ENCODE assay signal across 11 cellular contexts in genomic region chr1:40770296-40771070, GRCh38. TPM values are rescaled to one million over a fixed set of nuclear protein-coding genes. Genes with fewer than 3 reads are reported as not detected.
DNase-seq lines count a peak whose midpoint lies in the region; ATAC-seq and TF ChIP-seq lines count a peak whose summit lies in the region.
"Had no signal": no experiment of that assay in that cellular context is flagged by ENCODE, and none has a peak within 500 bp of the region (broad histone marks: within the 10 kb centered on the region; RNA-seq: fewer than 3 reads in every experiment).

No MANE protein-coding gene starts in this region.

- no peak overlapping the region for H2AK5ac ChIP-seq in H9 (ENCODE audit: insufficient read length, low read length)

- no peak overlapping the region for H3K18ac ChIP-seq in H9 (ENCODE audit: insufficient read length, low read depth, low read length)

- H3K36me3 ChIP-seq in DND-41 (ENCODE audit: insufficient read depth, low read length) (peaks cover 81% of the 10 kb centered on the region), BE2C (peaks cover 8% of the 10 kb centered on the region)

- no peak overlapping the region for H4K5ac ChIP-seq in H9 (ENCODE audit: insufficient read length, low read depth, low read length)

- ATAC-seq in DND-41 (ENCODE audit: insufficient read depth, low read depth), result peak; percentile 52; the same call in 1 of the 3 replicates
- ATAC-seq in HG02571 (IDR thresholded peaks at IDR 0.05; ENCODE audit: unreplicated experiment), result no peak

- no peak overlapping the region for H3K56ac ChIP-seq in H9 (ENCODE audit: insufficient read length, low read depth, low read length)

- H4K8ac ChIP-seq in H9 (replicated peaks; ENCODE audit: insufficient read length, low read depth, low read length), result no peak overlapping the region

- no peak overlapping the region for H2BK20ac ChIP-seq in H9 (ENCODE audit: low read depth, low read length, poor library complexity, severe bottlenecking)

- peak; percentile 15 for DNase-seq in DND-41
- peak; percentile 52 for DNase-seq in H9
- no peak for DNase-seq in activated T-helper 2 cell treated with anti-CD3 and anti-CD28 coated beads, Interferon-gamma antibody, Interleukin-2, Interleukin-4, amounts not matched to agents 10 μg/mL and 5 μg/mL and 100 μg/mL, durations not matched to agents 14 hours and 24 hours and 36 hours (ENCODE audit: low spot score)
- DNase-seq in immature natural killer cell, result no peak
- DNase-seq in BE2C, result no peak
- no peak for DNase-seq in NCI-H2107 treated with DMSO at 0.1 percent for 48 hours (lab: John Stamatoyannopoulos, UW; ENCODE audit: unreplicated experiment)
- DNase-seq: erythroblast, IMR-90, tibial artery had no signal

- H3K4me3 ChIP-seq in DND-41 (ENCODE audit: low read depth in 1 of 2, low read length in 2 of 2), result no peak overlapping the region
- H3K4me3 ChIP-seq in BE2C (ENCODE audit: low read depth, low read length), result no peak overlapping the region
- H3K4me3 ChIP-seq: tibial artery had no signal

- no peak overlapping the region for H2BK120ac ChIP-seq in H9 (ENCODE audit: low read depth, low read length, poor library complexity, severe bottlenecking)

- no peaks in the 10 kb centered on the region for H3K79me2 ChIP-seq in DND-41 (ENCODE audit: insufficient read depth, low read length)
- no peaks in the 10 kb centered on the region for H3K79me2 ChIP-seq in H9 (ENCODE audit: insufficient read depth, low read length)

- no peak overlapping the region for H3K23ac ChIP-seq in H9 (ENCODE audit: insufficient read length, low read depth, low read length)

- no peak overlapping the region for H2BK12ac ChIP-seq in H9 (ENCODE audit: insufficient read length, low read depth, low read length)

- no peak overlapping the region for H3K4me3 Mint-ChIP-seq in H9
- no peak overlapping the region for H3K4me3 Mint-ChIP-seq in activated T-helper 2 cell treated with anti-CD3 and anti-CD28 coated beads, Interferon-gamma antibody, Interleukin-2, Interleukin-4, amounts not matched to agents 10 μg/mL and 5 μg/mL and 100 μg/mL, durations not matched to agents 14 hours and 24 hours and 36 hours (ENCODE audit: low read depth)
- H3K4me3 Mint-ChIP-seq in immature natural killer cell, result no peak overlapping the region

- H2AFZ ChIP-seq in DND-41 (ENCODE audit: low read depth, low read length), result no peak overlapping the region
- H2AFZ ChIP-seq in H9 (ENCODE audit: low read length), result no peak overlapping the region

- TF ChIP-seq CTCF in DND-41 (IDR thresholded peaks at IDR 0.05; ENCODE audit: borderline replicate concordance, extremely low read depth, low read length, poor library complexity, severe bottlenecking), result no peak
- peak; percentile 59 for TF ChIP-seq CTCF in H9 (conservative IDR thresholded peaks at IDR 0.05)
- no peak; the same call in 1 of the 2 replicates for TF ChIP-seq CTCF in BE2C (IDR thresholded peaks at IDR 0.05; ENCODE audit: low read depth, low read length)

- H3K4me2 ChIP-seq in DND-41 (ENCODE audit: insufficient read depth, low read length) (no peak overlapping the region), H9 (ENCODE audit: insufficient read depth, insufficient read length, low read length) (no peak overlapping the region)

- H3K4me1 ChIP-seq in DND-41 (ENCODE audit: insufficient read depth, low read length), result no peaks in the 10 kb centered on the region
- peaks cover 4% of the 10 kb centered on the region for H3K4me1 ChIP-seq in H9 (ENCODE audit: insufficient read depth, low read length)
- H3K4me1 ChIP-seq in BE2C, result no peaks in the 10 kb centered on the region

- H3K27me3 Mint-ChIP-seq in H9 (ENCODE audit: low read depth) (no peaks in the 10 kb centered on the region; the same call in 1 of the 2 replicates), immature natural killer cell (ENCODE audit: low read depth in 3 of 3) (peaks cover 0 to 5% (median 0%) of the 10 kb centered on the region in 3 donors)
- no peaks in the 10 kb centered on the region for H3K27me3 Mint-ChIP-seq in activated T-helper 2 cell treated with anti-CD3 and anti-CD28 coated beads, Interferon-gamma antibody, Interleukin-2, Interleukin-4, amounts not matched to agents 10 μg/mL and 5 μg/mL and 100 μg/mL, durations not matched to agents 14 hours and 24 hours and 36 hours (ENCODE audit: low read depth)

- no peak overlapping the region for H3T11ph ChIP-seq in H9 (ENCODE audit: low read length)

- no peak overlapping the region for H3K4ac ChIP-seq in H9 (ENCODE audit: low read depth, low read length)

- H3K27ac Mint-ChIP-seq in H9 (peak overlapping the region in 2 of 3 experiments; percentile 33 to 85; a peak in 4 of 7 replicates), immature natural killer cell (peak overlapping the region; percentile 40 to 76 (median 60))
- peak overlapping the region; percentile 0 for H3K27ac Mint-ChIP-seq in activated T-helper 2 cell treated with anti-CD3 and anti-CD28 coated beads, Interferon-gamma antibody, Interleukin-2, Interleukin-4, amounts not matched to agents 10 μg/mL and 5 μg/mL and 100 μg/mL, durations not matched to agents 14 hours and 24 hours and 36 hours

- no peak overlapping the region for H3K9ac ChIP-seq in DND-41 (ENCODE audit: low read depth, low read length)
- no peak overlapping the region for H3K9ac ChIP-seq in H9 (ENCODE audit: extremely low read depth, insufficient read length, low read length)

- no peak overlapping the region for H2BK5ac ChIP-seq in H9 (ENCODE audit: insufficient read length, low read length)

- no CpG with 5 or more reads among the region's 18 CpGs for WGBS in H9 (ENCODE audit: extremely low coverage, insufficient read length, low lambda C conversion rate)

- H3K4me1 Mint-ChIP-seq in H9, result peaks cover 16 to 28% of the 10 kb centered on the region in 2 experiments
- peaks cover 14% of the 10 kb centered on the region for H3K4me1 Mint-ChIP-seq in activated T-helper 2 cell treated with anti-CD3 and anti-CD28 coated beads, Interferon-gamma antibody, Interleukin-2, Interleukin-4, amounts not matched to agents 10 μg/mL and 5 μg/mL and 100 μg/mL, durations not matched to agents 14 hours and 24 hours and 36 hours (ENCODE audit: low read depth)
- peaks cover 12 to 18% of the 10 kb centered on the region in 2 donors for H3K4me1 Mint-ChIP-seq in immature natural killer cell

- no peak overlapping the region for H3K14ac ChIP-seq in H9 (ENCODE audit: insufficient read depth, low read length)

- H4K20me1 ChIP-seq in DND-41 (ENCODE audit: insufficient read depth, low read length) (0 out of 2 replicates have a peak, but pooled peaks cover 13% of the 10 kb centered on the region), H9 (ENCODE audit: control insufficient read depth, insufficient read depth, insufficient read length) (no peaks in the 10 kb centered on the region)

- H3K36me3 Mint-ChIP-seq in H9 (ENCODE audit: insufficient read depth in 1 of 3, low read depth in 3 of 3) (peaks cover 31 to 69% (median 57%) of the 10 kb centered on the region in 3 experiments; a peak in 6 of 7 replicates), immature natural killer cell (peaks cover 19 to 44% (median 23%) of the 10 kb centered on the region in 3 donors)
- peaks cover 57% of the 10 kb centered on the region for H3K36me3 Mint-ChIP-seq in activated T-helper 2 cell treated with anti-CD3 and anti-CD28 coated beads, Interferon-gamma antibody, Interleukin-2, Interleukin-4, amounts not matched to agents 10 μg/mL and 5 μg/mL and 100 μg/mL, durations not matched to agents 14 hours and 24 hours and 36 hours (ENCODE audit: low read depth)

- no peaks in the 10 kb centered on the region for H3K9me3 ChIP-seq in DND-41 (ENCODE audit: insufficient read depth, low read length, severe bottlenecking)
- H3K9me3 ChIP-seq in H9 (ENCODE audit: control insufficient read depth, low read depth, low read length), result no peaks in the 10 kb centered on the region
- H3K9me3 ChIP-seq in BE2C, result no peaks in the 10 kb centered on the region
- H3K9me3 ChIP-seq: tibial artery had no signal

- H4K91ac ChIP-seq in H9 (ENCODE audit: insufficient read length, low read depth, low read length), result no peak overlapping the region

- H3K23me2 ChIP-seq in H9 (ENCODE audit: insufficient read length, low read depth, low read length, poor library complexity, severe bottlenecking), result no peaks in the 10 kb centered on the region

- H3K79me1 ChIP-seq in H9 (ENCODE audit: insufficient read depth, low read depth, low read length, poor library complexity, severe bottlenecking), result no peaks in the 10 kb centered on the region

- H3K9me3 Mint-ChIP-seq in H9 (no peaks in the 10 kb centered on the region), immature natural killer cell (no peaks in the 10 kb centered on the region)
- no peaks in the 10 kb centered on the region for H3K9me3 Mint-ChIP-seq in activated T-helper 2 cell treated with anti-CD3 and anti-CD28 coated beads, Interferon-gamma antibody, Interleukin-2, Interleukin-4, amounts not matched to agents 10 μg/mL and 5 μg/mL and 100 μg/mL, durations not matched to agents 14 hours and 24 hours and 36 hours

- H3K27ac ChIP-seq in DND-41 (ENCODE audit: low read length), result no peak overlapping the region
- no peak overlapping the region for H3K27ac ChIP-seq in H9 (ENCODE audit: insufficient read length, low read depth, low read length)

- intact Hi-C loops in activated T-helper 2 cell treated with anti-CD3 and anti-CD28 coated beads, Interferon-gamma antibody, Interleukin-2, Interleukin-4, amounts not matched to agents 10 μg/mL and 5 μg/mL and 100 μg/mL, durations not matched to agents 14 hours and 24 hours and 36 hours (cut with micrococcal nuclease), result no loop called here

- H2BK15ac ChIP-seq in H9 (ENCODE audit: low read depth, low read length), result no peak overlapping the region

- H3K27me3 ChIP-seq in DND-41 (ENCODE audit: insufficient read depth, low read length, poor library complexity) (no peaks in the 10 kb centered on the region), H9 (ENCODE audit: insufficient read depth, low read length) (no peaks in the 10 kb centered on the region), BE2C (no peaks in the 10 kb centered on the region)
- H3K27me3 ChIP-seq: tibial artery had no signal

RNA-seq across cellular contexts. Expression of gene KCNQ4, which starts 13.1 kb away (rescaled TPM):
- total RNA-seq in H9 (2021), result 1.4 TPM in 2 replicates
- total RNA-seq in activated T-helper 2 cell treated with anti-CD3 and anti-CD28 coated beads, Interferon-gamma antibody, Interleukin-2, Interleukin-4, amounts not matched to agents 10 μg/mL and 5 μg/mL and 100 μg/mL, durations not matched to agents 14 hours and 24 hours and 36 hours, result 0.57 and 0.78 TPM in 2 replicates
- polyA plus RNA-seq in immature natural killer cell, result not detected
- 2.9 TPM for polyA plus RNA-seq in BE2C (2012; ENCODE audit: insufficient read depth, insufficient read length, low read depth)
- total RNA-seq: IMR-90, lung microvascular endothelial cell had no signal

Comparison
In these comparisons a context has a peak if more than half of its experiments do, and no peak if none do; other contexts are left out.
1. DNase-seq: peak in DND-41 (single experiment) and H9 (single experiment); none in activated T-helper 2 cell treated with anti-CD3 and anti-CD28 coated beads, Interferon-gamma antibody, Interleukin-2, Interleukin-4, amounts not matched to agents 10 μg/mL and 5 μg/mL and 100 μg/mL, durations not matched to agents 14 hours and 24 hours and 36 hours (single experiment), immature natural killer cell (0 of 3), BE2C (single experiment) and NCI-H2107 treated with DMSO at 0.1 percent for 48 hours (single experiment).
2. H3K27ac Mint-ChIP-seq: peak in every context shown above with its lines; median percentile 60 in immature natural killer cell; 59 in H9; 0 in activated T-helper 2 cell treated with anti-CD3 and anti-CD28 coated beads, Interferon-gamma antibody, Interleukin-2, Interleukin-4, amounts not matched to agents 10 μg/mL and 5 μg/mL and 100 μg/mL, durations not matched to agents 14 hours and 24 hours and 36 hours.